2 cellular contexts compared by ENCODE assay signal in the genomic region with DNA sequence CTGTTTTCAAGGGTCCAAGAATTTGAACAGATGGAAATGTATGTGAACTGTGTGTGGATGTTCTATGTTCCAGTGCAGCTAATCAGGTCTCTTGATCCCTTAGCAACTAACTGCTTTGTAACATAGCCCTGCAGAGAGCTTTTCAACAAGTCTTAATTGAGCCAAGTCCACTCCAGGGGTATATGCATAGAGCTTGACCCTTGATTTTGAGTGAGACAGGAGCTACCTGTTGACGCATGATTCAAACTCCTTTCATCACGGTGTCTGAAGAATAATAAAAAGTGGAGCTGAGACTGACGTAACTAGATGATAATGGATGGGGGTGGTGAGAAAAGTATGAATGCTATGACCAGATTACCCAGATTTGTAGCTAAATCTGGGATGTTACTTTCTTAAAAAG.
TF ChIP-seq lines count a peak whose summit lies in the region.

No MANE protein-coding gene starts in this region.

TF ChIP-seq in A549, 52 proteins besides CTCF, POLR2A, EP300 and RAD21:
- TF ChIP-seq FOSB (CRISPR knock-in tag; IDR thresholded peaks at IDR 0.05) (no peak), GATA3 (IDR thresholded peaks at IDR 0.05; ENCODE audit: borderline replicate concordance) (no peak), FOXS1 (CRISPR knock-in tag; IDR thresholded peaks at IDR 0.05) (no peak)

TF ChIP-seq in HEK293, 187 proteins besides CTCF, POLR2A, EP300 and RAD21:
- no peak for TF ChIP-seq ZNF48 (tag by site-specific recombination; IDR thresholded peaks at IDR 0.05)
- TF ChIP-seq OSR2 (tag by site-specific recombination; IDR thresholded peaks at IDR 0.05), result peak; percentile 38; the same call in 1 of the 2 replicates
- TF ChIP-seq, protein P1, sequence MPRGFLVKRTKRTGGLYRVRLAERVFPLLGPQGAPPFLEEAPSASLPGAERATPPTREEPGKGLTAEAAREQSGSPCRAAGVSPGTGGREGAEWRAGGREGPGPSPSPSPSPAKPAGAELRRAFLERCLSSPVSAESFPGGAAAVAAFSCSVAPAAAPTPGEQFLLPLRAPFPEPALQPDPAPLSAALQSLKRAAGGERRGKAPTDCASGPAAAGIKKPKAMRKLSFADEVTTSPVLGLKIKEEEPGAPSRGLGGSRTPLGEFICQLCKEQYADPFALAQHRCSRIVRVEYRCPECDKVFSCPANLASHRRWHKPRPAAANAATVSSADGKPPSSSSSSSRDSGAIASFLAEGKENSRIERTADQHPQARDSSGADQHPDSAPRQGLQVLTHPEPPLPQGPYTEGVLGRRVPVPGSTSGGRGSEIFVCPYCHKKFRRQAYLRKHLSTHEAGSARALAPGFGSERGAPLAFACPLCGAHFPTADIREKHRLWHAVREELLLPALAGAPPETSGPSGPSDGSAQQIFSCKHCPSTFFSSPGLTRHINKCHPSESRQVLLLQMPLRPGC (tag by site-specific recombination; IDR thresholded peaks at IDR 0.05), result no peak
- TF ChIP-seq ZBTB8A (tag by site-specific recombination; IDR thresholded peaks at IDR 0.05), result no peak
- TF ChIP-seq SCRT2 (tag by site-specific recombination; IDR thresholded peaks at IDR 0.05), result peak; percentile 62
